ENCODE assay signal across 20 cellular contexts in genomic region chr19:30665449-30665848, GRCh38.
"Had no signal": no experiment of that assay in that cellular context is flagged by ENCODE, and none has a peak within 500 bp of the region (broad histone marks: within the 10 kb centered on the region; RNA-seq: fewer than 3 reads in every experiment).

No MANE protein-coding gene starts in this region.

- H3K27ac Mint-ChIP-seq: activated CD8-positive, alpha-beta T cell treated with anti-CD3 and anti-CD28 coated beads for 36 hours; activated naive CD4-positive, alpha-beta T cell treated with anti-CD3 and anti-CD28 coated beads, Interleukin-2, amount 10 ng/mL, durations not matched to agents 7 days and 5 days; activated naive CD8-positive, alpha-beta T cell treated with anti-CD3 and anti-CD28 coated beads for 36 hours; activated T-cell treated with anti-CD3 and anti-CD28 coated beads, Interleukin-2, amount 50 U/mL, for 72 hours; activated T-helper 2 cell treated with anti-CD3 and anti-CD28 coated beads, Interferon-gamma antibody, Interleukin-2, Interleukin-4, amounts not matched to agents 10 μg/mL and 5 μg/mL and 100 μg/mL, durations not matched to agents 14 hours and 24 hours and 36 hours; IgD-negative memory B cell; T-cell had no signal

- H3K36me3 Mint-ChIP-seq: activated naive CD4-positive, alpha-beta T cell treated with anti-CD3 and anti-CD28 coated beads, Interleukin-2, amount 10 ng/mL, durations not matched to agents 7 days and 5 days; activated naive CD8-positive, alpha-beta T cell treated with anti-CD3 and anti-CD28 coated beads for 36 hours; IgD-negative memory B cell; T-cell had no signal

- H3K4me1 Mint-ChIP-seq: activated naive CD4-positive, alpha-beta T cell treated with anti-CD3 and anti-CD28 coated beads, Interleukin-2, amount 10 ng/mL, durations not matched to agents 7 days and 5 days; activated naive CD8-positive, alpha-beta T cell treated with anti-CD3 and anti-CD28 coated beads for 36 hours; IgD-negative memory B cell; T-cell had no signal

- H3K4me3 ChIP-seq: SK-N-MC had no signal

- H3K4me3 Mint-ChIP-seq: activated CD8-positive, alpha-beta T cell treated with anti-CD3 and anti-CD28 coated beads for 36 hours; activated naive CD4-positive, alpha-beta T cell treated with anti-CD3 and anti-CD28 coated beads, Interleukin-2, amount 10 ng/mL, durations not matched to agents 7 days and 5 days; activated naive CD8-positive, alpha-beta T cell treated with anti-CD3 and anti-CD28 coated beads for 36 hours; activated T-cell treated with anti-CD3 and anti-CD28 coated beads, Interleukin-2, amount 50 U/mL, for 72 hours; IgD-negative memory B cell; T-cell had no signal

- H3K9me3 Mint-ChIP-seq: activated CD8-positive, alpha-beta T cell treated with anti-CD3 and anti-CD28 coated beads for 36 hours; activated naive CD4-positive, alpha-beta T cell treated with anti-CD3 and anti-CD28 coated beads, Interleukin-2, amount 10 ng/mL, durations not matched to agents 7 days and 5 days; activated naive CD8-positive, alpha-beta T cell treated with anti-CD3 and anti-CD28 coated beads for 36 hours; activated T-cell treated with anti-CD3 and anti-CD28 coated beads, Interleukin-2, amount 50 U/mL, for 72 hours; activated T-helper 2 cell treated with anti-CD3 and anti-CD28 coated beads, Interferon-gamma antibody, Interleukin-2, Interleukin-4, amounts not matched to agents 10 μg/mL and 5 μg/mL and 100 μg/mL, durations not matched to agents 14 hours and 24 hours and 36 hours; T-cell had no signal

- ATAC-seq: activated CD4-positive, CD25-positive, alpha-beta regulatory T cell treated with anti-CD3 and anti-CD28 coated beads, Interleukin-2, amount 50 U/mL, for 24 hours; activated CD8-positive, alpha-beta T cell treated with anti-CD3 and anti-CD28 coated beads for 36 hours; activated T-cell treated with anti-CD3 and anti-CD28 coated beads, Interleukin-2, amount 50 U/mL, for 72 hours; T-cell had no signal

- DNase-seq: activated CD4-positive, alpha-beta T cell treated with anti-CD3 and anti-CD28 coated beads for 4 hours; activated CD8-positive, alpha-beta memory T cell treated with anti-CD3 and anti-CD28 coated beads, Interleukin-2, amount 50 U/mL, for 4 hours; activated CD8-positive, alpha-beta T cell treated with anti-CD3 and anti-CD28 coated beads for 36 hours; activated gamma-delta T cell treated with Interleukin-2 at 50 U/mL for 16 hours; activated naive CD4-positive, alpha-beta T cell treated with anti-CD3 and anti-CD28 coated beads, Interleukin-2, amount 10 ng/mL, durations not matched to agents 7 days and 5 days; activated naive CD8-positive, alpha-beta T cell treated with anti-CD3 and anti-CD28 coated beads for 36 hours; activated T-cell treated with anti-CD3 and anti-CD28 coated beads, Interleukin-2, amount 50 U/mL, for 72 hours; KG1; NCI-H1092; NCI-H1417; NCI-H1930; NCI-H2227 treated with DMSO at 0.1 percent for 48 hours; NCI-H524 treated with DMSO at 0.1 percent for 48 hours; NCI-H774; RPMI8226; T-cell had no signal
